14 cellular contexts compared by ENCODE assay signal in genomic region chr6:45369870-45370269, GRCh38.
"Had no signal": no experiment of that assay in that cellular context is flagged by ENCODE, and none has a peak within 500 bp of the region (broad histone marks: within the 10 kb centered on the region; RNA-seq: fewer than 3 reads in every experiment).

No MANE protein-coding gene starts in this region.

- DNase-seq: activated CD4-positive, alpha-beta T cell treated with anti-CD3 and anti-CD28 coated beads for 48 hours; activated CD8-positive, alpha-beta T cell treated with anti-CD3 and anti-CD28 coated beads for 36 hours; activated effector memory CD4-positive, alpha-beta T cell treated with Interleukin-2 at 50 U/mL for 16 hours; activated T-cell treated with anti-CD3 and anti-CD28 coated beads, Interleukin-2, amount 50 U/mL, for 4 hours; hippocampal formation; left ventricle myocardium inferior; naive B cell; pancreas; sigmoid colon had no signal

- H3K9me3 Mint-ChIP-seq: activated CD8-positive, alpha-beta T cell treated with anti-CD3 and anti-CD28 coated beads for 36 hours; activated naive CD4-positive, alpha-beta T cell treated with anti-CD3 and anti-CD28 coated beads, Interleukin-2, amount 50 U/mL, for 24 hours; activated T-cell treated with anti-CD3 and anti-CD28 coated beads, Interleukin-2, amount 50 U/mL, for 4 hours; dendritic cell treated with granulocyte-macrophage colony-stimulating factor and Interleukin-4, amounts not matched to agents 40 ng/mL and 50 ng/mL, for 4 days; naive B cell; stimulated activated memory B cell treated with anti-CD40 and anti-IgM and Interleukin-4, amounts not matched to agents 10 μg/mL and 1 μg/mL and 100 μg/mL, for 72 hours; WTC11 had no signal

- H3K9me3 ChIP-seq: left ventricle myocardium inferior, pancreas, sigmoid colon, thyroid gland had no signal

- ATAC-seq: activated CD8-positive, alpha-beta T cell treated with anti-CD3 and anti-CD28 coated beads for 36 hours; activated T-cell treated with anti-CD3 and anti-CD28 coated beads, Interleukin-2, amount 50 U/mL, for 4 hours; pancreas; stimulated activated memory B cell treated with anti-CD40 and anti-IgM and Interleukin-4, amounts not matched to agents 10 μg/mL and 1 μg/mL and 100 μg/mL, for 72 hours; WTC11 had no signal

- H3K27me3 Mint-ChIP-seq: activated CD8-positive, alpha-beta T cell treated with anti-CD3 and anti-CD28 coated beads for 36 hours; activated naive CD4-positive, alpha-beta T cell treated with anti-CD3 and anti-CD28 coated beads, Interleukin-2, amount 50 U/mL, for 24 hours; dendritic cell treated with granulocyte-macrophage colony-stimulating factor and Interleukin-4, amounts not matched to agents 40 ng/mL and 50 ng/mL, for 4 days; naive B cell; stimulated activated memory B cell treated with anti-CD40 and anti-IgM and Interleukin-4, amounts not matched to agents 10 μg/mL and 1 μg/mL and 100 μg/mL, for 72 hours had no signal

- H3K36me3 ChIP-seq: left ventricle myocardium inferior, pancreas, sigmoid colon, thyroid gland had no signal

- H3K27ac ChIP-seq: left ventricle myocardium inferior, pancreas, sigmoid colon, thyroid gland had no signal

- H3K27ac Mint-ChIP-seq: activated CD8-positive, alpha-beta T cell treated with anti-CD3 and anti-CD28 coated beads for 36 hours; activated naive CD4-positive, alpha-beta T cell treated with anti-CD3 and anti-CD28 coated beads, Interleukin-2, amount 50 U/mL, for 24 hours; dendritic cell treated with granulocyte-macrophage colony-stimulating factor and Interleukin-4, amounts not matched to agents 40 ng/mL and 50 ng/mL, for 4 days; naive B cell; stimulated activated memory B cell treated with anti-CD40 and anti-IgM and Interleukin-4, amounts not matched to agents 10 μg/mL and 1 μg/mL and 100 μg/mL, for 72 hours; WTC11 had no signal

- H3K4me3 ChIP-seq: left ventricle myocardium inferior, pancreas, sigmoid colon, thyroid gland had no signal

- H3K4me1 ChIP-seq: left ventricle myocardium inferior, sigmoid colon, thyroid gland had no signal

- H3K4me3 Mint-ChIP-seq: activated CD8-positive, alpha-beta T cell treated with anti-CD3 and anti-CD28 coated beads for 36 hours; activated naive CD4-positive, alpha-beta T cell treated with anti-CD3 and anti-CD28 coated beads, Interleukin-2, amount 50 U/mL, for 24 hours; activated T-cell treated with anti-CD3 and anti-CD28 coated beads, Interleukin-2, amount 50 U/mL, for 4 hours; dendritic cell treated with granulocyte-macrophage colony-stimulating factor and Interleukin-4, amounts not matched to agents 40 ng/mL and 50 ng/mL, for 4 days; naive B cell; stimulated activated memory B cell treated with anti-CD40 and anti-IgM and Interleukin-4, amounts not matched to agents 10 μg/mL and 1 μg/mL and 100 μg/mL, for 72 hours; WTC11 had no signal

- H3K36me3 Mint-ChIP-seq: naive B cell, WTC11 had no signal

- H3K27me3 ChIP-seq: pancreas, sigmoid colon, thyroid gland had no signal
